17 cellular contexts compared by ENCODE assay signal in genomic region chr20:54048489-54048888, GRCh38. TPM values are rescaled to one million over a fixed set of nuclear protein-coding genes. Genes with fewer than 3 reads are reported as not detected.
DNase-seq lines count a peak whose midpoint lies in the region; ATAC-seq and TF ChIP-seq lines count a peak whose summit lies in the region.
"Had no signal": no experiment of that assay in that cellular context is flagged by ENCODE, and none has a peak within 500 bp of the region (broad histone marks: within the 10 kb centered on the region; RNA-seq: fewer than 3 reads in every experiment).

No MANE protein-coding gene starts in this region.

- H3K4me2 ChIP-seq in GM23248 (ENCODE audit: unreplicated experiment) = peak overlapping the region; percentile 55

- no TSS peak for BruUV-seq in Caco-2 (replicated peaks; lab: Mats Ljungman, UMichigan)

- CTCF ChIA-PET in Caco-2 (lab: Charles Lee) = no interaction called here

- DNase-seq in GM23248 (peak; percentile 71), caudate nucleus (lab: John Stamatoyannopoulos, UW) (peak in 9 of 61 donors; percentile 1 to 79 (median 24)), putamen (ENCODE audit: low spot score) (peak; percentile 59), aorta (no peak), Caco-2 (no peak), immature natural killer cell (no peak), HPDE6-E6E7 (ENCODE audit: extremely low spot score) (no peak)
- DNase-seq: KBM-7, NCI-H1436, NCI-H2029, NCI-H2171, NCI-H446, NCI-H69, Right ventricle myocardium superior had no signal

- H3K4me3 ChIP-seq in GM23248 (no peak overlapping the region), aorta (ENCODE audit: low read length in 2 of 2) (no peak overlapping the region), Caco-2 (ENCODE audit: low read depth, low read length) (no peak overlapping the region)

- H3K27ac ChIP-seq in GM23248 (peak overlapping the region; percentile 69), caudate nucleus (ENCODE audit: low read depth, low read length) (peak overlapping the region; percentile 36), aorta (ENCODE audit: low read depth in 1 of 2, low read length in 2 of 2) (peak overlapping the region; percentile 61 to 90)

- H3K27ac Mint-ChIP-seq in Caco-2 (ENCODE audit: unreplicated experiment) (no peak overlapping the region), immature natural killer cell (no peak overlapping the region)
- H3K27ac Mint-ChIP-seq: B cell had no signal

- H3K9me3 Mint-ChIP-seq in Caco-2 (ENCODE audit: unreplicated experiment) = peaks cover 11% of the 10 kb centered on the region
- no peaks in the 10 kb centered on the region for H3K9me3 Mint-ChIP-seq in immature natural killer cell

- no peak overlapping the region for H3K4me3 Mint-ChIP-seq in Caco-2 (ENCODE audit: unreplicated experiment)
- no peak overlapping the region for H3K4me3 Mint-ChIP-seq in immature natural killer cell
- H3K4me3 Mint-ChIP-seq: B cell had no signal

- H3K36me3 ChIP-seq in GM23248 (ENCODE audit: low read depth) (no peaks in the 10 kb centered on the region), aorta (ENCODE audit: control insufficient read depth in 1 of 2, insufficient read depth in 2 of 2, low read length in 1 of 2) (no peaks in the 10 kb centered on the region), Caco-2 (ENCODE audit: control insufficient read depth, insufficient read depth, low read length) (no peaks in the 10 kb centered on the region)

- H3K4me1 Mint-ChIP-seq in Caco-2 (ENCODE audit: low read depth, unreplicated experiment) = no peaks in the 10 kb centered on the region
- peaks cover 0 to 10% of the 10 kb centered on the region in 2 donors for H3K4me1 Mint-ChIP-seq in immature natural killer cell

- no peaks in the 10 kb centered on the region for H4K20me1 ChIP-seq in GM23248 (ENCODE audit: insufficient read depth)

- H3F3A ChIP-seq in GM23248 (ENCODE audit: insufficient read depth) = peaks cover 38% of the 10 kb centered on the region

- no peaks in the 10 kb centered on the region for H3K79me2 ChIP-seq in GM23248 (ENCODE audit: insufficient read depth)

- ATAC-seq in aorta (ENCODE audit: low FRiP score) = peak; percentile 55
- ATAC-seq: HCT116 had no signal

- H3K9ac ChIP-seq in GM23248 = peak overlapping the region; percentile 27; the same call in 1 of the 2 replicates

- intact Hi-C loops in aorta (cut with DNase I) (no loop called here), Caco-2 (cut with micrococcal nuclease; ENCODE audit: unreplicated experiment) (no loop called here)

- TF ChIP-seq CTCF in Caco-2 (IDR thresholded peaks at IDR 0.05; ENCODE audit: insufficient read depth in 1 of 2, low read depth in 1 of 2, low read length in 1 of 2, severe bottlenecking in 1 of 2, unreplicated experiment in 1 of 2) = no peak

- POLR2A ChIA-PET in Caco-2 (lab: Charles Lee) = no interaction called here

- H3K36me3 Mint-ChIP-seq in Caco-2 (ENCODE audit: insufficient read depth, unreplicated experiment) (no peaks in the 10 kb centered on the region), immature natural killer cell (peaks cover 0 to 4% (median 0%) of the 10 kb centered on the region in 3 donors)
- H3K36me3 Mint-ChIP-seq: CD4-positive, CD25-positive, alpha-beta regulatory T cell had no signal

- WGBS in GM23248 (ENCODE audit: low coverage in 1 of 2, low lambda C conversion rate in 2 of 2, missing lambda C conversion rate in 2 of 2), 2 experiments = 13 to 15% methylated on average over 2 of the region's 2 CpGs
- WGBS in aorta, 2 donors = 11 to 33% methylated on average over 2 of the region's 2 CpGs

- no peaks in the 10 kb centered on the region for H3K9me3 ChIP-seq in GM23248 (ENCODE audit: low read depth)
- H3K9me3 ChIP-seq in aorta (ENCODE audit: control insufficient read depth, low read length) = no peaks in the 10 kb centered on the region
- H3K9me3 ChIP-seq in Caco-2 = no peaks in the 10 kb centered on the region

- H3K27me3 ChIP-seq in GM23248 (replicated peaks; ENCODE audit: insufficient read depth) (no peaks in the 10 kb centered on the region), aorta (ENCODE audit: control insufficient read depth in 1 of 2, insufficient read depth in 2 of 2, low read length in 1 of 2) (no peaks in the 10 kb centered on the region), Caco-2 (replicated peaks; ENCODE audit: control insufficient read depth, insufficient read depth, low read length) (no peaks in the 10 kb centered on the region)

- in situ Hi-C loops in GM23248 (cut with MboI) = no loop called here

- peaks cover 5% of the 10 kb centered on the region for H3K27me3 Mint-ChIP-seq in Caco-2 (ENCODE audit: insufficient read depth, unreplicated experiment)
- H3K27me3 Mint-ChIP-seq in immature natural killer cell (ENCODE audit: low read depth in 3 of 3) = peaks cover 2% of the 10 kb centered on the region in 3 donors

- H3K4me1 ChIP-seq in GM23248 (ENCODE audit: insufficient read depth) (peaks cover 33% of the 10 kb centered on the region), aorta (ENCODE audit: control insufficient read depth in 1 of 2, insufficient read depth in 2 of 2, low read length in 2 of 2) (no peaks in the 10 kb centered on the region), Caco-2 (no peaks in the 10 kb centered on the region)

- peak overlapping the region; percentile 31; the same call in 1 of the 2 replicates for H2AFZ ChIP-seq in GM23248

- H3K9me2 ChIP-seq in GM23248 (ENCODE audit: insufficient read depth) = no peaks in the 10 kb centered on the region

RNA-seq across cellular contexts. Expression of gene BCAS1, which starts 21.9 kb away (rescaled TPM):
- not detected in 2 replicates for total RNA-seq in GM23248 (2014; rRNA removed; shearing (Covaris generic))
- polyA plus RNA-seq in GM23248 (2016; fragmentation: Nextera tagmentation; extraction: Ambion mirVana) (0.38 and 0.41 TPM in 2 replicates), aorta (1 to 10 TPM in 1 of 2 donors, under 1 TPM in 1; 0.51 to 8.9 TPM), immature natural killer cell (under 1 TPM in 2 of 3 donors, not detected in 1; 0.56 to 0.57 TPM)
- total RNA-seq in aorta (1 to 10 TPM; 1.1 to 2.5 TPM), Caco-2 (2022) (1.2 and 2.0 TPM in 2 replicates)
- total RNA-seq: Right ventricle myocardium superior had no signal

Comparison
In these comparisons a context has a peak if more than half of its experiments do, and no peak if none do; other contexts are left out.
1. DNase-seq: peak in GM23248 (single experiment) and putamen (single experiment); none in aorta (0 of 2), Caco-2 (0 of 2), immature natural killer cell (0 of 3) and HPDE6-E6E7 (single experiment).
2. Peak in every context shown above with its lines, with median percentiles within 50 percentile points of each other: H3K27ac ChIP-seq.